ENCODE assay signal across 1 cellular context in the genomic region with DNA sequence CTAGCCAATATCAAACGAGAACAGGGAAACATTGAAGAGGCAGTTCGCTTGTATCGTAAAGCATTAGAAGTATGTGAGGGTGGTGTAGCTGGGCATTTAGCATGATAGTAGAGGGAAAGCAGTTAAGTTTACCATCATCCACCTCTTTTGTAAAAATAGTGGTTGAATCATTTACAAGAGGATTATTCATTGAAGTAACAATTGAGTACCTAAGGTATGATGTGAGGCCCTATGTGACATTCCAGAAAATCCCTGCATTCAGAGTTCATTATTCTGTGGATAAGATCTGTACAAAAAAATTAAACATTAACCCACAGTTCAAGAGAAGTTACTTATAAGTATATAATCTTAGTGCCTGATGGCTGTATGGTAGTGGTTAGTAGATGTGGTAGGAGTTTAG.
TF ChIP-seq lines count a peak whose summit lies in the region.

No MANE protein-coding gene starts in this region.

TF ChIP-seq in K562, 482 proteins besides CTCF, POLR2A, EP300 and RAD21:
- TF ChIP-seq, protein P1, sequence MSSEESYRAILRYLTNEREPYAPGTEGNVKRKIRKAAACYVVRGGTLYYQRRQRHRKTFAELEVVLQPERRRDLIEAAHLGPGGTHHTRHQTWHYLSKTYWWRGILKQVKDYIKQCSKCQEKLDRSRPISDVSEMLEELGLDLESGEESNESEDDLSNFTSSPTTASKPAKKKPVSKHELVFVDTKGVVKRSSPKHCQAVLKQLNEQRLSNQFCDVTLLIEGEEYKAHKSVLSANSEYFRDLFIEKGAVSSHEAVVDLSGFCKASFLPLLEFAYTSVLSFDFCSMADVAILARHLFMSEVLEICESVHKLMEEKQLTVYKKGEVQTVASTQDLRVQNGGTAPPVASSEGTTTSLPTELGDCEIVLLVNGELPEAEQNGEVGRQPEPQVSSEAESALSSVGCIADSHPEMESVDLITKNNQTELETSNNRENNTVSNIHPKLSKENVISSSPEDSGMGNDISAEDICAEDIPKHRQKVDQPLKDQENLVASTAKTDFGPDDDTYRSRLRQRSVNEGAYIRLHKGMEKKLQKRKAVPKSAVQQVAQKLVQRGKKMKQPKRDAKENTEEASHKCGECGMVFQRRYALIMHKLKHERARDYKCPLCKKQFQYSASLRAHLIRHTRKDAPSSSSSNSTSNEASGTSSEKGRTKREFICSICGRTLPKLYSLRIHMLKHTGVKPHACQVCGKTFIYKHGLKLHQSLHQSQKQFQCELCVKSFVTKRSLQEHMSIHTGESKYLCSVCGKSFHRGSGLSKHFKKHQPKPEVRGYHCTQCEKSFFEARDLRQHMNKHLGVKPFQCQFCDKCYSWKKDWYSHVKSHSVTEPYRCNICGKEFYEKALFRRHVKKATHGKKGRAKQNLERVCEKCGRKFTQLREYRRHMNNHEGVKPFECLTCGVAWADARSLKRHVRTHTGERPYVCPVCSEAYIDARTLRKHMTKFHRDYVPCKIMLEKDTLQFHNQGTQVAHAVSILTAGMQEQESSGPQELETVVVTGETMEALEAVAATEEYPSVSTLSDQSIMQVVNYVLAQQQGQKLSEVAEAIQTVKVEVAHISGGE (CRISPR knock-in tag; IDR thresholded peaks at IDR 0.05), result no peak
- TF ChIP-seq MECOM (CRISPR knock-in tag; IDR thresholded peaks at IDR 0.05) (no peak), HSF4 (CRISPR knock-in tag; IDR thresholded peaks at IDR 0.05; ENCODE audit: borderline replicate concordance) (no peak), CEBPB (tag; IDR thresholded peaks at IDR 0.05) (no peak), SUPT5H (IDR thresholded peaks at IDR 0.05) (peak; percentile 50; the same call in 1 of the 2 replicates)
- TF ChIP-seq, protein P2, sequence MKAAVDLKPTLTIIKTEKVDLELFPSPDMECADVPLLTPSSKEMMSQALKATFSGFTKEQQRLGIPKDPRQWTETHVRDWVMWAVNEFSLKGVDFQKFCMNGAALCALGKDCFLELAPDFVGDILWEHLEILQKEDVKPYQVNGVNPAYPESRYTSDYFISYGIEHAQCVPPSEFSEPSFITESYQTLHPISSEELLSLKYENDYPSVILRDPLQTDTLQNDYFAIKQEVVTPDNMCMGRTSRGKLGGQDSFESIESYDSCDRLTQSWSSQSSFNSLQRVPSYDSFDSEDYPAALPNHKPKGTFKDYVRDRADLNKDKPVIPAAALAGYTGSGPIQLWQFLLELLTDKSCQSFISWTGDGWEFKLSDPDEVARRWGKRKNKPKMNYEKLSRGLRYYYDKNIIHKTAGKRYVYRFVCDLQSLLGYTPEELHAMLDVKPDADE (conservative IDR thresholded peaks at IDR 0.05; ENCODE audit: control insufficient read depth, low read depth, low read length), result no peak
- TF ChIP-seq, protein P3, sequence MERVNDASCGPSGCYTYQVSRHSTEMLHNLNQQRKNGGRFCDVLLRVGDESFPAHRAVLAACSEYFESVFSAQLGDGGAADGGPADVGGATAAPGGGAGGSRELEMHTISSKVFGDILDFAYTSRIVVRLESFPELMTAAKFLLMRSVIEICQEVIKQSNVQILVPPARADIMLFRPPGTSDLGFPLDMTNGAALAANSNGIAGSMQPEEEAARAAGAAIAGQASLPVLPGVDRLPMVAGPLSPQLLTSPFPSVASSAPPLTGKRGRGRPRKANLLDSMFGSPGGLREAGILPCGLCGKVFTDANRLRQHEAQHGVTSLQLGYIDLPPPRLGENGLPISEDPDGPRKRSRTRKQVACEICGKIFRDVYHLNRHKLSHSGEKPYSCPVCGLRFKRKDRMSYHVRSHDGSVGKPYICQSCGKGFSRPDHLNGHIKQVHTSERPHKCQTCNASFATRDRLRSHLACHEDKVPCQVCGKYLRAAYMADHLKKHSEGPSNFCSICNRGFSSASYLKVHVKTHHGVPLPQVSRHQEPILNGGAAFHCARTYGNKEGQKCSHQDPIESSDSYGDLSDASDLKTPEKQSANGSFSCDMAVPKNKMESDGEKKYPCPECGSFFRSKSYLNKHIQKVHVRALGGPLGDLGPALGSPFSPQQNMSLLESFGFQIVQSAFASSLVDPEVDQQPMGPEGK (CRISPR knock-in tag; IDR thresholded peaks at IDR 0.05; ENCODE audit: borderline replicate concordance), result no peak
- TF ChIP-seq, protein P4, sequence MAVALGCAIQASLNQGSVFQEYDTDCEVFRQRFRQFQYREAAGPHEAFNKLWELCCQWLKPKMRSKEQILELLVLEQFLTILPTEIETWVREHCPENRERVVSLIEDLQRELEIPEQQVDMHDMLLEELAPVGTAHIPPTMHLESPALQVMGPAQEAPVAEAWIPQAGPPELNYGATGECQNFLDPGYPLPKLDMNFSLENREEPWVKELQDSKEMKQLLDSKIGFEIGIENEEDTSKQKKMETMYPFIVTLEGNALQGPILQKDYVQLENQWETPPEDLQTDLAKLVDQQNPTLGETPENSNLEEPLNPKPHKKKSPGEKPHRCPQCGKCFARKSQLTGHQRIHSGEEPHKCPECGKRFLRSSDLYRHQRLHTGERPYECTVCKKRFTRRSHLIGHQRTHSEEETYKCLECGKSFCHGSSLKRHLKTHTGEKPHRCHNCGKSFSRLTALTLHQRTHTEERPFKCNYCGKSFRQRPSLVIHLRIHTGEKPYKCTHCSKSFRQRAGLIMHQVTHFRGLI (CRISPR knock-in tag; IDR thresholded peaks at IDR 0.05), result no peak
